7 cellular contexts compared by ENCODE assay signal in the genomic region with DNA sequence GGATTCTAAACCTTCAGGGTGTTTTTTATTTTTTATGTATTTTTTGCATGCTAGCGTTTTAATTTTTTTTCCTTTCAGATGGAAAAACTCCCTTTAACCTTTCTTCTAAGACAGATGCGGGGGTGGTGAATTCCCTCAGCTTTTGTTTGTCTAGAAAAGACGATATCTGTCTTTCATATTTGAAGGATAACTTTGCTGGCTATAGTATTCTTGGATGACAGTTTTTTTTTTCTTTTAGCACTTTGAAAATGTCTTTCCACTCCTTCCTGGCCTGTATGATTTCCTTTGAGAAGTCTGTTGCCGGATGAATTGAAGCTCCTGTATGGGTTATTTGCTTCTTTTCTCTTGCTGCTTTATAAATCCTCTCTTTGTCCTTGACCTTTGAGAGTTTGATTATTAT.
"Had no signal": no experiment of that assay in that cellular context is flagged by ENCODE, and none has a peak within 500 bp of the region (broad histone marks: within the 10 kb centered on the region; RNA-seq: fewer than 3 reads in every experiment).

No MANE protein-coding gene starts in this region.

- DNase-seq: IMR-90, KBM-7, KG1 had no signal

- ATAC-seq: HepG2, K562 had no signal

- H3K4me3 ChIP-seq: K562 had no signal

- H3K27ac ChIP-seq: HL-60, KMS-11 had no signal
